9 cellular contexts compared by ENCODE assay signal in genomic region chr6:10316327-10316726, GRCh38.
DNase-seq lines count a peak whose midpoint lies in the region; ATAC-seq, FAIRE-seq and TF ChIP-seq lines count a peak whose summit lies in the region.
"Had no signal": no experiment of that assay in that cellular context is flagged by ENCODE, and none has a peak within 500 bp of the region (broad histone marks: within the 10 kb centered on the region; RNA-seq: fewer than 3 reads in every experiment).

No MANE protein-coding gene starts in this region.

- in situ Hi-C loops in transverse colon (cut with MboI; ENCODE audit: low pct_ligation_motif_present in 1 of 4, low pct_unique_long_range_greater_than_20kb in 1 of 4, low sequenced_read_pairs in 3 of 4), result no loop called here

- peaks cover 9% of the 10 kb centered on the region for H3K9me3 Mint-ChIP-seq in stimulated activated effector memory CD8-positive, alpha-beta T cell treated with anti-CD3 and anti-CD28 coated beads, Interleukin-12 subunit alpha, Interleukin-12 subunit beta, amount 100 ng/mL, for 72 hours

- no peaks in the 10 kb centered on the region for H3K4me1 Mint-ChIP-seq in stimulated activated effector memory CD8-positive, alpha-beta T cell treated with anti-CD3 and anti-CD28 coated beads, Interleukin-12 subunit alpha, Interleukin-12 subunit beta, amount 100 ng/mL, for 72 hours

- intact Hi-C loops in transverse colon (cut with DNase I; ENCODE audit: low total_unique reads), result no loop called here

- TF ChIP-seq EP300 in transverse colon (IDR thresholded peaks at IDR 0.05; ENCODE audit: low read depth), result no peak

- H3K27ac ChIP-seq in transverse colon, result peak overlapping the region in 2 of 4 donors; percentile 52 to 66

- DNase-seq in HT1080 (ENCODE audit: low read depth), result peak; percentile 77
- peak in 52 of 58 donors; percentile 3 to 88 (median 52) for DNase-seq in anterior cingulate cortex (lab: John Stamatoyannopoulos, UW)
- peak; percentile 71 to 87 for DNase-seq in hippocampal formation (lab: John Stamatoyannopoulos, UW)
- peak; percentile 7 for DNase-seq in transverse colon
- no peak for DNase-seq in RCC 7860 (ENCODE audit: low spot score)
- no peak for DNase-seq in stimulated activated effector memory CD8-positive, alpha-beta T cell treated with anti-CD3 and anti-CD28 coated beads, Interleukin-12 subunit alpha, Interleukin-12 subunit beta, amount 100 ng/mL, for 72 hours (ENCODE audit: low spot score in 2 of 2)
- DNase-seq: left cardiac atrium had no signal

- no peak for ATAC-seq in GM19023 (IDR thresholded peaks at IDR 0.05; ENCODE audit: unreplicated experiment)
- no peak for ATAC-seq in stimulated activated effector memory CD8-positive, alpha-beta T cell treated with anti-CD3 and anti-CD28 coated beads, Interleukin-12 subunit alpha, Interleukin-12 subunit beta, amount 100 ng/mL, for 72 hours

- H3K36me3 ChIP-seq in transverse colon, result no peaks in the 10 kb centered on the region

- no peak for TF ChIP-seq CTCF in transverse colon (IDR thresholded peaks at IDR 0.05)

- H3K27ac Mint-ChIP-seq in stimulated activated effector memory CD8-positive, alpha-beta T cell treated with anti-CD3 and anti-CD28 coated beads, Interleukin-12 subunit alpha, Interleukin-12 subunit beta, amount 100 ng/mL, for 72 hours, result no peak overlapping the region

- H3K4me1 ChIP-seq in transverse colon, result no peaks in the 10 kb centered on the region

- FAIRE-seq in RCC 7860 (lab: Jason Lieb, UNC), result no peak

- H3K9me3 ChIP-seq in transverse colon, result no peaks in the 10 kb centered on the region

- no peak overlapping the region for H3K4me3 ChIP-seq in transverse colon

- no peak for TF ChIP-seq POLR2A in transverse colon (IDR thresholded peaks at IDR 0.05)

- 56 to 67% methylated on average over 1 to 13 of the region's 13 CpGs for WGBS in transverse colon (ENCODE audit: low coverage in 1 of 2), 2 donors

- H3K36me3 Mint-ChIP-seq in stimulated activated effector memory CD8-positive, alpha-beta T cell treated with anti-CD3 and anti-CD28 coated beads, Interleukin-12 subunit alpha, Interleukin-12 subunit beta, amount 100 ng/mL, for 72 hours, result peaks cover 8% of the 10 kb centered on the region
- H3K36me3 Mint-ChIP-seq: brain had no signal

- H3K27me3 ChIP-seq in transverse colon, result peaks cover 5% of the 10 kb centered on the region

- H3K4me3 Mint-ChIP-seq in stimulated activated effector memory CD8-positive, alpha-beta T cell treated with anti-CD3 and anti-CD28 coated beads, Interleukin-12 subunit alpha, Interleukin-12 subunit beta, amount 100 ng/mL, for 72 hours, result no peak overlapping the region

Comparison
In these comparisons a context has a peak if more than half of its experiments do, and no peak if none do; other contexts are left out.
1. DNase-seq: peak in HT1080 (single experiment), anterior cingulate cortex (52 of 58), hippocampal formation (2 of 2) and transverse colon (single experiment); none in RCC 7860 (single experiment) and stimulated activated effector memory CD8-positive, alpha-beta T cell treated with anti-CD3 and anti-CD28 coated beads, Interleukin-12 subunit alpha, Interleukin-12 subunit beta, amount 100 ng/mL, for 72 hours (0 of 2).